In genomic region chr11:2400761-2401435, GRCh38 we compare ENCODE assay signal across 8 cellular contexts. TPM values are rescaled to one million over a fixed set of nuclear protein-coding genes. Genes with fewer than 3 reads are reported as not detected.
DNase-seq lines count a peak whose midpoint lies in the region; ATAC-seq and TF ChIP-seq lines count a peak whose summit lies in the region.

No MANE protein-coding gene starts in this region.

- H3K27me3 ChIP-seq in AG04450 (ENCODE audit: control insufficient read depth, insufficient read depth, low read length) (no peaks in the 10 kb centered on the region), iPS-15b (ENCODE audit: control insufficient read depth, insufficient read depth, low read length) (no peaks in the 10 kb centered on the region)

- H3K36me3 ChIP-seq in HEK293 (ENCODE audit: control insufficient read depth in 2 of 2, insufficient read depth in 1 of 2, low read length in 2 of 2) (peaks cover 0 to 52% of the 10 kb centered on the region in 2 experiments; a peak in 1 of 3 replicates), iPS-15b (ENCODE audit: control insufficient read depth, insufficient read depth, low read length) (peaks cover 33% of the 10 kb centered on the region)

- ATAC-seq in activated naive CD4-positive, alpha-beta T cell treated with anti-CD3 and anti-CD28 coated beads, Interleukin-2, amount 50 U/mL, for 72 hours: no peak

- H3K4me1 ChIP-seq in HEK293 (ENCODE audit: control insufficient read depth, insufficient read depth, low read length) (no peaks in the 10 kb centered on the region), iPS-15b (ENCODE audit: control insufficient read depth, insufficient read depth, low read length) (no peaks in the 10 kb centered on the region)

- peak overlapping the region; percentile 97 for H3K9ac ChIP-seq in iPS-15b (ENCODE audit: low read depth, low read length)

- H3K27ac ChIP-seq in AG04450 (ENCODE audit: low read depth, low read length): peak overlapping the region; percentile 78
- H3K27ac ChIP-seq in HEK293 (ENCODE audit: extremely low read depth, low read depth, low read length): peak overlapping the region; percentile 53; the same call in 1 of the 2 replicates
- H3K27ac ChIP-seq in substantia nigra (ENCODE audit: low read depth, low read length, poor library complexity, severe bottlenecking): peak overlapping the region; percentile 86

- peaks cover 0 to 13% of the 10 kb centered on the region in 2 donors for H3K36me3 Mint-ChIP-seq in activated naive CD4-positive, alpha-beta T cell treated with anti-CD3 and anti-CD28 coated beads, Interleukin-2, amount 50 U/mL, for 72 hours

- DNase-seq in AG04450 (ENCODE audit: low read depth, low spot score) (no peak), substantia nigra (lab: John Stamatoyannopoulos, UW) (peak in 1 of 49 donors; percentile 55), HCEC 1CT (no peak), amniotic stem cell (lab: John Stamatoyannopoulos, UW) (no peak), NCI-H1417 treated with DMSO at 0.1 percent for 48 hours (lab: John Stamatoyannopoulos, UW) (no peak)
- no peak for DNase-seq in activated naive CD4-positive, alpha-beta T cell treated with anti-CD3 and anti-CD28 coated beads, Interleukin-2, amount 50 U/mL, for 72 hours (ENCODE audit: low spot score in 2 of 2)

- TF ChIP-seq CTCF in AG04450 (IDR thresholded peaks at IDR 0.05; ENCODE audit: low read depth, low read length): no peak
- TF ChIP-seq CTCF in HEK293 (tag by site-specific recombination; IDR thresholded peaks at IDR 0.05): no peak

- H3K9me3 Mint-ChIP-seq in activated naive CD4-positive, alpha-beta T cell treated with anti-CD3 and anti-CD28 coated beads, Interleukin-2, amount 50 U/mL, for 72 hours: no peaks in the 10 kb centered on the region

- H3K4me3 ChIP-seq in AG04450 (ENCODE audit: low read depth, low read length) (peak overlapping the region; percentile 91), HEK293 (ENCODE audit: low read depth, low read length) (peak overlapping the region; percentile 99), iPS-15b (ENCODE audit: low read depth, low read length) (peak overlapping the region; percentile 98)

- CTCF ChIA-PET in AG04450 (lab: Charles Lee): interaction anchor here (0.6 to 3.8 kb wide), 12 partner anchors 8 to 483 kb away, joined by 3 to 29 read pairs (median 4); partner anchors contain the start of gene CD81
- CTCF ChIA-PET in HEK293 (lab: Yijun Ruan, JAX): interaction anchor here (0.6 to 4.2 kb wide), 10 partner anchors 14 to 417 kb away, joined by 3 to 29 read pairs (median 4); no protein-coding TSS in a partner anchor

- POLR2A ChIA-PET in AG04450 (lab: Yijun Ruan, JAX): interaction anchor here (0.6 to 3.3 kb wide), 13 partner anchors 10 to 529 kb away, joined by 3 to 33 read pairs (median 4); partner anchors contain the start of genes CD81 and PHLDA2
- POLR2A ChIA-PET in HEK293 (lab: Yijun Ruan, JAX): interaction anchor here (0.6 to 3.3 kb wide), 14 partner anchors 9 to 482 kb away, joined by 3 to 64 read pairs (median 3); partner anchors contain the start of genes CD81, KCNQ1OT1 and TNNT3

- H3K9me3 ChIP-seq in AG04450 (ENCODE audit: control insufficient read depth, insufficient read depth, low read length) (peaks cover 4% of the 10 kb centered on the region; the same call in 1 of the 2 replicates), HEK293 (ENCODE audit: control insufficient read depth, insufficient read depth, low read depth, low read length) (no peaks in the 10 kb centered on the region), iPS-15b (ENCODE audit: control insufficient read depth, insufficient read depth, low read length) (no peaks in the 10 kb centered on the region)

- peak overlapping the region; percentile 96 to 97 for H3K27ac Mint-ChIP-seq in activated naive CD4-positive, alpha-beta T cell treated with anti-CD3 and anti-CD28 coated beads, Interleukin-2, amount 50 U/mL, for 72 hours

TF ChIP-seq in HEK293, 187 proteins besides CTCF, POLR2A, EP300 and RAD21:
- peak; percentile 11 for TF ChIP-seq ZBTB17 (tag by site-specific recombination; IDR thresholded peaks at IDR 0.05)
- peak; percentile 20; the same call in 1 of the 2 replicates for TF ChIP-seq ZNF596 (tag by site-specific recombination; IDR thresholded peaks at IDR 0.05)
- no peak for TF ChIP-seq ZNF701 (tag by site-specific recombination; IDR thresholded peaks at IDR 0.05)
- peak; percentile 77 for TF ChIP-seq YY1 (tag by site-specific recombination; IDR thresholded peaks at IDR 0.05)
- no peak for TF ChIP-seq ZNF2 (tag by site-specific recombination; IDR thresholded peaks at IDR 0.05)
- 0 out of 2 replicates have a peak, but pooled peaks have one; percentile 26 for TF ChIP-seq HOXC10 (CRISPR knock-in tag; IDR thresholded peaks at IDR 0.05)

RNA-seq across cellular contexts. Expression of gene TSSC4, which starts 0.3 kb away (rescaled TPM):
- 13.3 and 19.2 TPM in 2 replicates for polyA plus RNA-seq in AG04450 (2011; rRNA removed)
- polyA minus RNA-seq in AG04450 (2011; rRNA and poly(A)+ RNA removed): 10.3 and 15.1 TPM in 2 replicates
- total RNA-seq in activated naive CD4-positive, alpha-beta T cell treated with anti-CD3 and anti-CD28 coated beads, Interleukin-2, amount 50 U/mL, for 72 hours: 10 to 100 TPM; 31.8 to 38.7 TPM

RNA-seq across cellular contexts. Expression of gene CD81, which starts 23.8 kb away (rescaled TPM):
- polyA plus RNA-seq in AG04450 (2011; rRNA removed): 260 and 359 TPM in 2 replicates
- polyA minus RNA-seq in AG04450 (2011; rRNA and poly(A)+ RNA removed): 392 and 552 TPM in 2 replicates
- 100 to 1,000 TPM; 107 to 142 TPM for total RNA-seq in activated naive CD4-positive, alpha-beta T cell treated with anti-CD3 and anti-CD28 coated beads, Interleukin-2, amount 50 U/mL, for 72 hours

RNA-seq across cellular contexts. Expression of gene TRPM5, which starts 43.4 kb away (rescaled TPM):
- polyA plus RNA-seq in AG04450 (2011; rRNA removed): not detected in 2 replicates
- not detected in 2 replicates for polyA minus RNA-seq in AG04450 (2011; rRNA and poly(A)+ RNA removed)
- not detected for total RNA-seq in activated naive CD4-positive, alpha-beta T cell treated with anti-CD3 and anti-CD28 coated beads, Interleukin-2, amount 50 U/mL, for 72 hours

RNA-seq across cellular contexts. Expression of gene KCNQ1, which starts 43.9 kb away (rescaled TPM):
- polyA plus RNA-seq in AG04450 (2011; rRNA removed): not detected in 2 replicates
- not detected in 2 replicates for polyA minus RNA-seq in AG04450 (2011; rRNA and poly(A)+ RNA removed)
- total RNA-seq in activated naive CD4-positive, alpha-beta T cell treated with anti-CD3 and anti-CD28 coated beads, Interleukin-2, amount 50 U/mL, for 72 hours: 10 to 100 TPM; 12.2 to 19.3 TPM
